In the genomic region with DNA sequence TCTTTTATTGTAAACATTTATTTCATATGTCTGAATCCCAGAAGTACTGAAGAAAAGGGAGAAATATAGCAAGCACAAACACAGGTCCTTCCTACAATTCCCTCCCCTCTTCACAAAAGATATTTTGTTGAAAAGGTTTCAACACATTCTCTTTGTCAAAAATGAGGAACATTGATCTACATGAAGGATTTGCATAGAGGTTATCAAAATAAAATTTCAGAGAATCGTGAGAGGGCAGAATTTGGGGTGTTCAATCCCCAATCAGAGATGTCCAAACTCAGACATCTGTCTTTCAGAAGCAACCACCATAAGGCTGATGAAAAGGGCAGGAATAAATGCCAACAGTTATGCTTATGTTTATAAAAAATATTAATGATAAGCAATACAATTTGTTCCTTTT, we compare ENCODE assay signal across 20 cellular contexts.
"Had no signal": no experiment of that assay in that cellular context is flagged by ENCODE, and none has a peak within 500 bp of the region (broad histone marks: within the 10 kb centered on the region; RNA-seq: fewer than 3 reads in every experiment).

No MANE protein-coding gene starts in this region.

- DNase-seq: effector memory CD4-positive, alpha-beta T cell; heart left ventricle; hippocampal formation; left colon; left ventricle myocardium superior; naive thymus-derived CD8-positive, alpha-beta T cell; posterior cingulate gyrus; spleen; stimulated activated CD4-positive, alpha-beta T cell treated with anti-CD3 and anti-CD28 coated beads, Interleukin-15, amount 100 ng/mL, for 24 hours; stimulated activated CD4-positive, alpha-beta T cell treated with anti-CD3 and anti-CD28 coated beads, Interleukin-1b, Interleukin-23, amount 100 ng/mL, for 48 hours; stimulated activated CD4-positive, alpha-beta T cell treated with anti-CD3 and anti-CD28 coated beads, Interleukin-4, amount 100 ng/mL, for 24 hours; tibial artery; upper lobe of left lung; uterus had no signal

- H3K27ac ChIP-seq: neutrophil, spleen, tibial artery, upper lobe of left lung, uterus had no signal

- H3K4me1 ChIP-seq: tibial artery, upper lobe of left lung, uterus had no signal

- H3K9me3 ChIP-seq: neutrophil, spleen, tibial artery, upper lobe of left lung, uterus had no signal

- H3K4me3 ChIP-seq: heart left ventricle, lung, spleen, tibial artery, upper lobe of left lung, uterus had no signal

- H3K36me3 ChIP-seq: heart left ventricle, neutrophil, spleen, tibial artery, upper lobe of left lung, uterus had no signal

- FAIRE-seq: endometrium, frontal cortex had no signal

- H3K27me3 ChIP-seq: heart left ventricle, neutrophil, spleen, tibial artery, upper lobe of left lung, uterus had no signal

- ATAC-seq: naive thymus-derived CD8-positive, alpha-beta T cell; sciatic nerve; stimulated activated memory B cell treated with anti-CD40 and anti-IgM and Interleukin-4, amounts not matched to agents 10 μg/mL and 1 μg/mL and 100 μg/mL, for 72 hours had no signal
